ENCODE assay signal across 16 cellular contexts in genomic region chr14:89260898-89261297, GRCh38.
"Had no signal": no experiment of that assay in that cellular context is flagged by ENCODE, and none has a peak within 500 bp of the region (broad histone marks: within the 10 kb centered on the region; RNA-seq: fewer than 3 reads in every experiment).

No MANE protein-coding gene starts in this region.

- H3K27me3 ChIP-seq: heart left ventricle, neutrophil, tibial nerve had no signal

- H3K27ac ChIP-seq: heart left ventricle, neutrophil, psoas muscle, tibial nerve had no signal

- DNase-seq: cortex of kidney; effector memory CD4-positive, alpha-beta T cell; heart left ventricle; hippocampal formation; left colon; mesendoderm; naive B cell; psoas muscle; retina; stimulated activated CD4-positive, alpha-beta T cell treated with anti-CD3 and anti-CD28 coated beads, Interleukin-2, amount 100 ng/mL, for 24 hours; stimulated activated CD4-positive, alpha-beta T cell treated with anti-CD3 and anti-CD28 coated beads, Interleukin-4, amount 100 ng/mL, for 4 hours; stimulated activated naive CD4-positive, alpha-beta T cell treated with Interleukin-2 at 50 U/mL for 16 hours had no signal

- H3K27me3 Mint-ChIP-seq: naive B cell had no signal

- ATAC-seq: esophagus mucosa, heart left ventricle, left colon, psoas muscle, sciatic nerve had no signal

- H3K4me3 ChIP-seq: heart left ventricle, psoas muscle, tibial nerve had no signal

- H3K9me3 ChIP-seq: neutrophil, psoas muscle, tibial nerve had no signal
